ENCODE assay signal across 9 cellular contexts in genomic region chr11:26331911-26332571, GRCh38. TPM values are rescaled to one million over a fixed set of nuclear protein-coding genes. Genes with fewer than 3 reads are reported as not detected.
DNase-seq lines count a peak whose midpoint lies in the region; ATAC-seq and TF ChIP-seq lines count a peak whose summit lies in the region.
"Had no signal": no experiment of that assay in that cellular context is flagged by ENCODE, and none has a peak within 500 bp of the region (broad histone marks: within the 10 kb centered on the region; RNA-seq: fewer than 3 reads in every experiment).

Gene ANO3, plus strand, starts transcription at chr11:26332130. Its CDS starts 146 bp downstream, at chr11:26332276.

- H3K9me3 ChIP-seq in NT2/D1 (ENCODE audit: insufficient read depth, low read length) (no peaks in the 10 kb centered on the region), upper lobe of right lung (no peaks in the 10 kb centered on the region)

- H3K4me3 ChIP-seq in HL-60 (replicated peaks; ENCODE audit: insufficient read depth, low read length) (peak within 1 kb of the TSS; percentile 15), NT2/D1 (ENCODE audit: insufficient read length, low read depth) (peak within 1 kb of the TSS; percentile 18), upper lobe of right lung (peak within 1 kb of the TSS; percentile 9)

- H3K36me3 ChIP-seq in NT2/D1 (ENCODE audit: insufficient read depth, insufficient read length, low read length), result no peaks in the 10 kb centered on the region
- H3K36me3 ChIP-seq in upper lobe of right lung, result no peaks in the 10 kb centered on the region

- H3K4me1 ChIP-seq in NT2/D1 (ENCODE audit: insufficient read depth, insufficient read length) (no peaks in the 10 kb centered on the region), upper lobe of right lung (no peaks in the 10 kb centered on the region)

- H3K9ac ChIP-seq in NT2/D1 (ENCODE audit: insufficient read length, low read depth), result no peak within 1 kb of the TSS

- H3K27me3 ChIP-seq in HL-60 (ENCODE audit: insufficient read depth, poor library complexity, severe bottlenecking), result peaks cover 15% of the 10 kb centered on the region
- no peaks in the 10 kb centered on the region for H3K27me3 ChIP-seq in NT2/D1 (ENCODE audit: insufficient read depth, insufficient read length)
- H3K27me3 ChIP-seq in upper lobe of right lung, result no peaks in the 10 kb centered on the region

- TF ChIP-seq CTCF in HL-60 (IDR thresholded peaks at IDR 0.05; ENCODE audit: insufficient read depth, low read length), result no peak
- peak; percentile 30 for TF ChIP-seq CTCF in upper lobe of right lung (IDR thresholded peaks at IDR 0.05)

- intact Hi-C loops in upper lobe of right lung (cut with DNase I), result no loop called here

- peak; percentile 8 for DNase-seq in GM04503 (ENCODE audit: low read depth)
- DNase-seq in HL-60 (ENCODE audit: low read depth in 1 of 2, low spot score in 1 of 2), result peak; percentile 26 to 56
- DNase-seq in NT2/D1 (ENCODE audit: low read depth, low spot score), result peak; percentile 88
- peak; percentile 96 for DNase-seq in ecto neural progenitor cell (ENCODE audit: low spot score)
- peak; percentile 50 to 57 for DNase-seq in lung microvascular endothelial cell (ENCODE audit: low read depth in 2 of 2)
- peak; percentile 88 for DNase-seq in upper lobe of right lung
- no peak for DNase-seq in SIG-M5 (lab: John Stamatoyannopoulos, UW)

- H3K27ac ChIP-seq in HL-60 (replicated peaks) (no peak within 1 kb of the TSS), upper lobe of right lung (no peak within 1 kb of the TSS)

- peak; percentile 91 for ATAC-seq in GM21423 (IDR thresholded peaks at IDR 0.05; ENCODE audit: unreplicated experiment)
- peak; percentile 97 for ATAC-seq in upper lobe of right lung
- ATAC-seq: activated naive CD4-positive, alpha-beta T cell treated with anti-CD3 and anti-CD28 coated beads, Interleukin-2, amount 50 U/mL, for 72 hours had no signal

RNA-seq across cellular contexts. Expression of gene ANO3, which starts in this region (rescaled TPM):
- total RNA-seq in lung microvascular endothelial cell (not detected in 2 replicates), upper lobe of right lung (1.2 TPM)
- total RNA-seq: activated naive CD4-positive, alpha-beta T cell treated with anti-CD3 and anti-CD28 coated beads, Interleukin-2, amount 50 U/mL, for 72 hours had no signal

Comparison
In these comparisons a context has a peak if more than half of its experiments do, and no peak if none do; other contexts are left out.
1. Peak in DNase-seq in lung microvascular endothelial cell; RNA of the gene not detected or under 1 TPM.